In the genomic region with DNA sequence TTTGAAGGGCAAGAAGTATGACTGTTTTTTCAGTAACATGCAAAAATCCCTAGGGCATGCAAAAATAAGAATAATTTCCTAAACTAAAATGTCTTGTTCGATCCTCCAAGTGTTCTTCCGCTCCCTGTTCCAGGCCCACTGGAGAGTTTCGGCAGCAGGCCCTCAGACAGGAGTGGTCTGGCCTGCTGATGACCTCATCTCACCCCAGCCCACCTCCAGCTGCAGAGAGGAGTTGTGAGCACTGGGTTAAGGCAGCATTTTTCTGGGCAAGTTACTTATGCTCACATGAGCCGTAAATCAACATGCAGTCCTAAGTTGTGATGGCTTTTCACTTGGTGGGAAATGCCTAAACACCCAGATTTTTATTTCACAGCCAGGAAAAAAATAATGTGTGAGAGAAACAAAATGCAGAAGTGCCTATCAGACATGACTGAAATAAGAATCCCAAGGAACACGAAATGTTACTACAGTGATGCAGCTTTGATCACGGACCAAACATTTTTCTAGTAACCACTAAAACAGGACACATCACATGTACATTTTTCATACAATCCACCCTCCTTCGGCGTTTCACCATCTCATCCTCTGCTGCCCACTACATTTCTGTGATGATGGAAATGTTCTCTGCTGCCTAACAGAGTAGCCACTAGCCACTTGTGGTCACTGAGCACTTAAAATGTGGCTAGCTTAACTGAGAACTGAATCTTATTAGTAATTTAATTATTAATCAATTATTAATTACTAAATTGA, we compare ENCODE assay signal across 29 cellular contexts.
DNase-seq lines count a peak whose midpoint lies in the region; ATAC-seq and TF ChIP-seq lines count a peak whose summit lies in the region.
"Had no signal": no experiment of that assay in that cellular context is flagged by ENCODE, and none has a peak within 500 bp of the region (broad histone marks: within the 10 kb centered on the region; RNA-seq: fewer than 3 reads in every experiment).

No MANE protein-coding gene starts in this region.

- no peaks in the 10 kb centered on the region for H3K36me3 Mint-ChIP-seq in activated T-helper 17 cell treated with anti-CD3 and anti-CD28 coated beads, Interleukin-2, amount 50 U/mL, for 72 hours (ENCODE audit: low read depth)
- H3K36me3 Mint-ChIP-seq: activated naive CD8-positive, alpha-beta T cell; naive thymus-derived CD8-positive, alpha-beta T cell had no signal

- H3K4me1 Mint-ChIP-seq in activated T-helper 17 cell treated with anti-CD3 and anti-CD28 coated beads, Interleukin-2, amount 50 U/mL, for 72 hours = no peaks in the 10 kb centered on the region
- H3K4me1 Mint-ChIP-seq: GM23338 had no signal

- no peaks in the 10 kb centered on the region for H3K27me3 Mint-ChIP-seq in activated T-helper 17 cell treated with anti-CD3 and anti-CD28 coated beads, Interleukin-2, amount 50 U/mL, for 72 hours
- H3K27me3 Mint-ChIP-seq: activated naive CD8-positive, alpha-beta T cell; CD4-positive, alpha-beta T cell; naive thymus-derived CD8-positive, alpha-beta T cell had no signal

- ATAC-seq in thoracic aorta (ENCODE audit: insufficient number of reproducible peaks, low FRiP score, low read depth) (no peak), GM21526 (IDR thresholded peaks at IDR 0.05; ENCODE audit: low FRiP score, unreplicated experiment) (no peak)
- ATAC-seq in activated T-helper 17 cell treated with anti-CD3 and anti-CD28 coated beads, Interleukin-2, amount 50 U/mL, for 72 hours (replicated peaks) = no peak
- ATAC-seq: GM23338; naive thymus-derived CD8-positive, alpha-beta T cell; Panc1 had no signal

- no peaks in the 10 kb centered on the region for H3K9me3 Mint-ChIP-seq in activated T-helper 17 cell treated with anti-CD3 and anti-CD28 coated beads, Interleukin-2, amount 50 U/mL, for 72 hours
- H3K9me3 Mint-ChIP-seq: CD4-positive, alpha-beta T cell; GM23338; naive thymus-derived CD8-positive, alpha-beta T cell had no signal

- H3K4me3 Mint-ChIP-seq in activated T-helper 17 cell treated with anti-CD3 and anti-CD28 coated beads, Interleukin-2, amount 50 U/mL, for 72 hours = no peak overlapping the region
- H3K4me3 Mint-ChIP-seq: activated naive CD8-positive, alpha-beta T cell; CD4-positive, alpha-beta T cell; GM23338; naive thymus-derived CD8-positive, alpha-beta T cell had no signal

- no peaks in the 10 kb centered on the region for H3K27me3 ChIP-seq in SJSA1 (replicated peaks)
- no peaks in the 10 kb centered on the region for H3K27me3 ChIP-seq in thoracic aorta (replicated peaks; ENCODE audit: insufficient read depth)
- H3K27me3 ChIP-seq: MG63, sigmoid colon had no signal

- TF ChIP-seq CTCF in fibroblast of villous mesenchyme (IDR thresholded peaks at IDR 0.05; ENCODE audit: insufficient read depth, low read depth, low read length) (no peak), thoracic aorta (IDR thresholded peaks at IDR 0.05) (no peak)

- H3K27ac ChIP-seq in SJSA1 (peak overlapping the region; percentile 75), thoracic aorta (peak overlapping the region; percentile 22 to 71)
- H3K27ac ChIP-seq: epithelial cell of prostate, sigmoid colon, VCaP had no signal

- H3K4me1 ChIP-seq in SJSA1 (replicated peaks) (peaks cover 17% of the 10 kb centered on the region), thoracic aorta (ENCODE audit: control insufficient read depth in 1 of 2, low read depth in 2 of 2) (peaks cover 0 to 12% of the 10 kb centered on the region in 2 donors)

- H3K4me3 ChIP-seq in SJSA1 (no peak overlapping the region), fibroblast of villous mesenchyme (ENCODE audit: low read depth, low read length) (no peak overlapping the region), thoracic aorta (no peak overlapping the region)
- H3K4me3 ChIP-seq: GM23338, MG63, sigmoid colon had no signal

- H3K9me3 ChIP-seq in SJSA1 (replicated peaks) = no peaks in the 10 kb centered on the region
- H3K9me3 ChIP-seq in thoracic aorta = no peaks in the 10 kb centered on the region
- H3K9me3 ChIP-seq: MG63, sigmoid colon had no signal

- H3K27ac Mint-ChIP-seq in activated T-helper 17 cell treated with anti-CD3 and anti-CD28 coated beads, Interleukin-2, amount 50 U/mL, for 72 hours = no peak overlapping the region
- H3K27ac Mint-ChIP-seq: activated naive CD8-positive, alpha-beta T cell; CD4-positive, alpha-beta T cell; GM23338 had no signal

- DNase-seq in GM04503 (ENCODE audit: low read depth) (peak; percentile 21), SJSA1 (ENCODE audit: low read depth in 1 of 2, low spot score in 2 of 2) (no peak), fibroblast of villous mesenchyme (ENCODE audit: low read depth) (peak; percentile 56), thoracic aorta (ENCODE audit: low spot score) (no peak), inferior parietal cortex (ENCODE audit: extremely low spot score) (no peak)
- DNase-seq: activated CD4-positive, alpha-beta T cell treated with anti-CD3 and anti-CD28 coated beads for 48 hours; caudate nucleus; CD4-positive, alpha-beta T cell; cortex of kidney; DMS79 treated with DMSO at 0.1 percent for 48 hours; effector memory CD4-positive, alpha-beta T cell; GF-D8; MG63; naive thymus-derived CD8-positive, alpha-beta T cell; NCI-H1436 treated with DMSO at 0.1 percent for 48 hours; NCI-H2081 treated with DMSO at 0.1 percent for 48 hours; NCI-H2227 treated with DMSO at 0.1 percent for 48 hours; NCI-H526 treated with DMSO at 0.1 percent for 48 hours; SHP77 treated with DMSO at 0.1 percent for 48 hours; sigmoid colon; stimulated activated CD4-positive, alpha-beta T cell treated with anti-CD3 and anti-CD28 coated beads, Interleukin-4, amount 100 ng/mL, for 4 hours; SW 1271 had no signal

- H3K36me3 ChIP-seq in SJSA1 = no peaks in the 10 kb centered on the region
- H3K36me3 ChIP-seq in thoracic aorta = no peaks in the 10 kb centered on the region
- H3K36me3 ChIP-seq: MG63, sigmoid colon had no signal

Comparison
In these comparisons a context has a peak if more than half of its experiments do, and no peak if none do; other contexts are left out.
1. DNase-seq: peak in GM04503 (single experiment) and fibroblast of villous mesenchyme (single experiment); none in SJSA1 (0 of 2), thoracic aorta (single experiment) and inferior parietal cortex (single experiment).